In genomic region chr7:155824195-155824915, GRCh38 we compare ENCODE assay signal across 1 cellular context.
TF ChIP-seq lines count a peak whose summit lies in the region.

No MANE protein-coding gene starts in this region.

TF ChIP-seq in IMR-90, 13 proteins besides CTCF, POLR2A, EP300 and RAD21:
- TF ChIP-seq USF2 (IDR thresholded peaks at IDR 0.05; ENCODE audit: low read depth, low read length) (0 out of 2 replicates have a peak, but pooled peaks have one; percentile 4), NFE2L2 (IDR thresholded peaks at IDR 0.05; ENCODE audit: low read depth, low read length) (no peak)
